In the genomic region with DNA sequence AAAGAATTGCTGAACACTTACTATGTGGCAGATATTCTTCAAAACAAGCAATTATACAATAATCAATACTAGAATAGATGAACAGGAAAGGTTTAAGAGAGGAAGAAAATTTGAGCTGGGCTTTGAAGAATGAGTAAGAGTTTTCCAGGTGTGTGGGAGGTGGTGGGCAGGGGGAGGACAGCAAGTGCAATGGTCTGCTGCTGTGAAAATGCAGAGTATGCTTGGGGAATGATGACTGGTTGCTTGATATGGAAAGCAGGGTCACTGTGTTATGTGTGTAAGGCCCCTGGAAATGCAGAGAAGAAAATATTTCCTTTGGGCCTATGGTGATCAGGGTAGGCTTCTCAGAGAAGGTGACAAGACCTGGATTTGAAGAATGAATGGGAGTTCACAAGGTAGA, we compare ENCODE assay signal across 1 cellular context.
TF ChIP-seq lines count a peak whose summit lies in the region.

No MANE protein-coding gene starts in this region.

TF ChIP-seq in HEK293, 187 proteins besides CTCF, POLR2A, EP300 and RAD21 (continued from another document):
- TF ChIP-seq, protein P1, sequence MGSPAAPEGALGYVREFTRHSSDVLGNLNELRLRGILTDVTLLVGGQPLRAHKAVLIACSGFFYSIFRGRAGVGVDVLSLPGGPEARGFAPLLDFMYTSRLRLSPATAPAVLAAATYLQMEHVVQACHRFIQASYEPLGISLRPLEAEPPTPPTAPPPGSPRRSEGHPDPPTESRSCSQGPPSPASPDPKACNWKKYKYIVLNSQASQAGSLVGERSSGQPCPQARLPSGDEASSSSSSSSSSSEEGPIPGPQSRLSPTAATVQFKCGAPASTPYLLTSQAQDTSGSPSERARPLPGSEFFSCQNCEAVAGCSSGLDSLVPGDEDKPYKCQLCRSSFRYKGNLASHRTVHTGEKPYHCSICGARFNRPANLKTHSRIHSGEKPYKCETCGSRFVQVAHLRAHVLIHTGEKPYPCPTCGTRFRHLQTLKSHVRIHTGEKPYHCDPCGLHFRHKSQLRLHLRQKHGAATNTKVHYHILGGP (tag by site-specific recombination; IDR thresholded peaks at IDR 0.05), result no peak
- no peak for TF ChIP-seq KLF8 (tag by site-specific recombination; IDR thresholded peaks at IDR 0.05)
- TF ChIP-seq, protein P2, sequence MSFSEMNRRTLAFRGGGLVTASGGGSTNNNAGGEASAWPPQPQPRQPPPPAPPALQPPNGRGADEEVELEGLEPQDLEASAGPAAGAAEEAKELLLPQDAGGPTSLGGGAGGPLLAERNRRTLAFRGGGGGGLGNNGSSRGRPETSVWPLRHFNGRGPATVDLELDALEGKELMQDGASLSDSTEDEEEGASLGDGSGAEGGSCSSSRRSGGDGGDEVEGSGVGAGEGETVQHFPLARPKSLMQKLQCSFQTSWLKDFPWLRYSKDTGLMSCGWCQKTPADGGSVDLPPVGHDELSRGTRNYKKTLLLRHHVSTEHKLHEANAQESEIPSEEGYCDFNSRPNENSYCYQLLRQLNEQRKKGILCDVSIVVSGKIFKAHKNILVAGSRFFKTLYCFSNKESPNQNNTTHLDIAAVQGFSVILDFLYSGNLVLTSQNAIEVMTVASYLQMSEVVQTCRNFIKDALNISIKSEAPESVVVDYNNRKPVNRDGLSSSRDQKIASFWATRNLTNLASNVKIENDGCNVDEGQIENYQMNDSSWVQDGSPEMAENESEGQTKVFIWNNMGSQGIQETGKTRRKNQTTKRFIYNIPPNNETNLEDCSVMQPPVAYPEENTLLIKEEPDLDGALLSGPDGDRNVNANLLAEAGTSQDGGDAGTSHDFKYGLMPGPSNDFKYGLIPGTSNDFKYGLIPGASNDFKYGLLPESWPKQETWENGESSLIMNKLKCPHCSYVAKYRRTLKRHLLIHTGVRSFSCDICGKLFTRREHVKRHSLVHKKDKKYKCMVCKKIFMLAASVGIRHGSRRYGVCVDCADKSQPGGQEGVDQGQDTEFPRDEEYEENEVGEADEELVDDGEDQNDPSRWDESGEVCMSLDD (tag by site-specific recombination; IDR thresholded peaks at IDR 0.05), result no peak
- TF ChIP-seq ZFHX2 (tag by site-specific recombination; conservative IDR thresholded peaks at IDR 0.05), result peak; percentile 35; the same call in 1 of the 2 replicates
- TF ChIP-seq EGR2 (tag by site-specific recombination; IDR thresholded peaks at IDR 0.05; ENCODE audit: low read depth), result peak; percentile 20; the same call in 1 of the 2 replicates
